In genomic region chr18:2657788-2658458, GRCh38 we compare ENCODE assay signal across 8 cellular contexts. TPM values are rescaled to one million over a fixed set of nuclear protein-coding genes. Genes with fewer than 3 reads are reported as not detected.
DNase-seq lines count a peak whose midpoint lies in the region; ATAC-seq and TF ChIP-seq lines count a peak whose summit lies in the region.

No MANE protein-coding gene starts in this region.

- no TSS peak for BruUV-seq in Panc1 (replicated peaks; lab: Mats Ljungman, UMichigan)

- H3K4me3 ChIP-seq in heart left ventricle = peak overlapping the region in 9 of 12 donors; percentile 5 to 96 (median 93)
- peak overlapping the region; percentile 87 to 94 for H3K4me3 ChIP-seq in Panc1 (ENCODE audit: low read depth in 2 of 2, low read length in 2 of 2)
- H3K4me3 ChIP-seq in effector memory CD4-positive, alpha-beta T cell (ENCODE audit: insufficient read depth, low read depth, low read length, poor library complexity, severe bottlenecking) = peak overlapping the region; percentile 98
- H3K4me3 ChIP-seq in neural cell (ENCODE audit: low read length) = peak overlapping the region; percentile 96

- TF ChIP-seq POLR2A in heart left ventricle (IDR thresholded peaks at IDR 0.05) = no peak

- no peaks in the 10 kb centered on the region for H3F3A ChIP-seq in neural cell (ENCODE audit: insufficient read depth, low read length, poor library complexity, severe bottlenecking)

- peaks cover 0 to 56% (median 23%) of the 10 kb centered on the region in 12 donors for H3K4me1 ChIP-seq in heart left ventricle
- H3K4me1 ChIP-seq in Panc1 (ENCODE audit: control insufficient read depth, insufficient read depth, low read length) = peaks cover 21% of the 10 kb centered on the region
- peaks cover 23% of the 10 kb centered on the region for H3K4me1 ChIP-seq in effector memory CD4-positive, alpha-beta T cell (ENCODE audit: control insufficient read depth, insufficient read depth, low read length, poor library complexity, severe bottlenecking)

- H3K9me2 ChIP-seq in neural cell (ENCODE audit: insufficient read depth, low read length) = no peaks in the 10 kb centered on the region

- TF ChIP-seq EP300 in neural cell (conservative IDR thresholded peaks at IDR 0.05; ENCODE audit: poor library complexity, severe bottlenecking) = no peak

- peak overlapping the region in 6 of 12 donors; percentile 15 to 99 (median 70) for H3K27ac ChIP-seq in heart left ventricle
- H3K27ac ChIP-seq in Panc1 (ENCODE audit: low read length) = peak overlapping the region; percentile 68
- peak overlapping the region; percentile 99 for H3K27ac ChIP-seq in effector memory CD4-positive, alpha-beta T cell (ENCODE audit: insufficient read depth, low read length, poor library complexity, severe bottlenecking)
- no peak overlapping the region for H3K27ac ChIP-seq in neural cell (ENCODE audit: low read length)

- no peak overlapping the region for H3K9ac ChIP-seq in neural cell (ENCODE audit: low read length)

- WGBS in heart left ventricle, 4 donors = 58 to 66% (median 62%) methylated on average over 12 of the region's 12 CpGs

- no peaks in the 10 kb centered on the region for H3K9me3 ChIP-seq in heart left ventricle
- no peaks in the 10 kb centered on the region for H3K9me3 ChIP-seq in Panc1 (ENCODE audit: control insufficient read depth, insufficient read depth, low read depth, low read length)
- H3K9me3 ChIP-seq in effector memory CD4-positive, alpha-beta T cell (ENCODE audit: control insufficient read depth, low read length) = no peaks in the 10 kb centered on the region
- H3K9me3 ChIP-seq in neural cell (ENCODE audit: low read length) = no peaks in the 10 kb centered on the region

- POLR2A ChIA-PET in Panc1 (lab: Charles Lee) = interaction anchor here (0.6 to 0.7 kb wide), 4 partner anchors 11 to 95 kb away, joined by 3 to 6 read pairs (median 4); no protein-coding TSS in a partner anchor

- no peaks in the 10 kb centered on the region for H3K27me3 ChIP-seq in heart left ventricle
- no peaks in the 10 kb centered on the region for H3K27me3 ChIP-seq in Panc1 (ENCODE audit: control insufficient read depth, insufficient read depth, low read length)
- H3K27me3 ChIP-seq in effector memory CD4-positive, alpha-beta T cell (replicated peaks; ENCODE audit: control insufficient read depth, insufficient read depth, low read length, poor library complexity, severe bottlenecking) = no peaks in the 10 kb centered on the region
- H3K27me3 ChIP-seq in neural cell (ENCODE audit: insufficient read depth, low read depth, low read length) = no peaks in the 10 kb centered on the region

- DNase-seq in heart left ventricle (no peak), cardiac septum (ENCODE audit: low spot score) (no peak), Panc1 (ENCODE audit: low read depth, low spot score) (no peak)
- DNase-seq in effector memory CD4-positive, alpha-beta T cell = no peak

- no peak overlapping the region for H2AFZ ChIP-seq in neural cell (ENCODE audit: low read depth, low read length)

- peaks cover 52% of the 10 kb centered on the region for H3K79me2 ChIP-seq in neural cell (replicated peaks; ENCODE audit: insufficient read depth, low read length)

- intact Hi-C loops in heart left ventricle (cut with DNase I) = loop anchor here in 4 of 10 donors (5.0 kb wide), 2 partner anchors 86 to 91 kb away; partner anchors contain the start of genes METTL4 (in 3 of the 4) and NDC80 (in 3 of the 4)
- intact Hi-C loops in cardiac septum (cut with DNase I) = loop anchor here (5.0 kb wide), 2 partner anchors 86 to 354 kb away; partner anchors contain the start of genes LPIN2, METTL4 and NDC80
- intact Hi-C loops in Panc1 (cut with micrococcal nuclease; ENCODE audit: unreplicated experiment) = no loop called here

- in situ Hi-C loops in Panc1 (cut with HindIII; ENCODE audit: low pct_unique_long_range_greater_than_20kb, low sequenced_read_pairs) = no loop called here

- no peaks in the 10 kb centered on the region for H4K20me1 ChIP-seq in neural cell (ENCODE audit: insufficient read depth)

- peak in 1 of 4 donors; percentile 21 for ATAC-seq in heart left ventricle
- 0 out of 2 replicates have a peak, but pooled peaks have one; percentile 29 for ATAC-seq in Panc1
- no peak for ATAC-seq in HG02588 (IDR thresholded peaks at IDR 0.05; ENCODE audit: unreplicated experiment)
- ATAC-seq in HG03342 (IDR thresholded peaks at IDR 0.05; ENCODE audit: unreplicated experiment) = no peak
- ATAC-seq in GM19397 (IDR thresholded peaks at IDR 0.05; ENCODE audit: unreplicated experiment) = no peak

- peak overlapping the region; percentile 74 for H3K4me2 ChIP-seq in neural cell (ENCODE audit: low read length)

- TF ChIP-seq CTCF in heart left ventricle (IDR thresholded peaks at IDR 0.05) (no peak), Panc1 (IDR thresholded peaks at IDR 0.05) (no peak), neural cell (IDR thresholded peaks at IDR 0.05; ENCODE audit: poor library complexity, severe bottlenecking) (no peak)

- CTCF ChIA-PET in Panc1 (lab: Charles Lee) = no interaction called here

- peaks cover 0 to 6% (median 0%) of the 10 kb centered on the region in 9 donors for H3K36me3 ChIP-seq in heart left ventricle
- H3K36me3 ChIP-seq in Panc1 (ENCODE audit: control insufficient read depth, insufficient read depth, low read length) = peaks cover 6% of the 10 kb centered on the region; the same call in 1 of the 2 replicates
- H3K36me3 ChIP-seq in effector memory CD4-positive, alpha-beta T cell (ENCODE audit: control insufficient read depth, insufficient read depth, low read length) = peaks cover 6% of the 10 kb centered on the region
- H3K36me3 ChIP-seq in neural cell (ENCODE audit: insufficient read depth, low read length) = no peaks in the 10 kb centered on the region

- TF ChIP-seq RAD21 in neural cell (conservative IDR thresholded peaks at IDR 0.05) = no peak

TF ChIP-seq in neural cell, 6 proteins besides CTCF, POLR2A, EP300 and RAD21:
- TF ChIP-seq EZH2 (IDR thresholded peaks at IDR 0.05; ENCODE audit: borderline replicate concordance, insufficient read depth, low read length, poor library complexity, severe bottlenecking) (no peak), REST (IDR thresholded peaks at IDR 0.05; ENCODE audit: borderline replicate concordance) (no peak), POLR2AphosphoS5 (IDR thresholded peaks at IDR 0.05) (no peak), TAF1 (IDR thresholded peaks at IDR 0.05; ENCODE audit: low read depth) (no peak), SMC3 (conservative IDR thresholded peaks at IDR 0.05; ENCODE audit: poor library complexity) (no peak), MXI1 (conservative IDR thresholded peaks at IDR 0.05; ENCODE audit: poor library complexity, severe bottlenecking) (no peak)

RNA-seq across cellular contexts. Expression of gene SMCHD1, which starts 2.4 kb away (rescaled TPM):
- total RNA-seq in heart left ventricle = 10 to 100 TPM; 22.9 to 45.9 (median 31.3) TPM
- polyA plus RNA-seq in heart left ventricle = 10 to 100 TPM in 1 of 2 donors, 1 to 10 TPM in 1; 5.7 to 13.8 TPM
- 34.8 TPM for total RNA-seq in cardiac septum
- total RNA-seq in Panc1 (2021; ENCODE audit: unreplicated experiment) = 40.9 TPM
- polyA plus RNA-seq in Panc1 (2012; ENCODE audit: insufficient read length) = 12.6 TPM
- polyA plus RNA-seq in neural cell = 48.8 and 49.4 TPM in 2 replicates
- 189 and 210 TPM in 2 replicates for polyA minus RNA-seq in neural cell
